Comparison of ENCODE assay signal across 14 cellular contexts in the genomic region with DNA sequence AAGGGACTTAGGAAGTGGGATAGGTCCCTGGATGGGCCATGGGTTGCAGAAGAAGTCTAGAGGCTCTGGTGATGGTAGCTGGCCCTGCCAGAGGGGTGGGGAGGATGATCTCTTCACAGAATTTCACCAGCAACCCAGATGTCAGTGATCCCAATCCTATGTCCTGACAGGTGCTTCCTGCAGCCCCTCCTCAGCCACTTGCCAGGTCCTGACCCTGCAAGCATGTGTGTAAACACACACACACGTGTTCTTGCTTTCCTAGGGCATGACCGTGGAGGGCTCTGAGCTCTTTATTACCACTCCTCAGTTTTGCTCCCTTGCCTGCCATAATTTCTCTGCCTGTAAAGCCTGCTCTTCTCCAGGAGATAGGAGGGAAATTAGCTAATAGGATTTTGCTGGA.
"Had no signal": no experiment of that assay in that cellular context is flagged by ENCODE, and none has a peak within 500 bp of the region (broad histone marks: within the 10 kb centered on the region; RNA-seq: fewer than 3 reads in every experiment).

No MANE protein-coding gene starts in this region.

- H3K27me3 ChIP-seq: right lobe of liver had no signal

- H3K27ac Mint-ChIP-seq: type B pancreatic cell had no signal

- ATAC-seq: activated CD8-positive, alpha-beta memory T cell treated with anti-CD3 and anti-CD28 coated beads, Interleukin-2, amount 10 ng/mL, durations not matched to agents 7 days and 5 days; activated T-cell treated with anti-CD3 and anti-CD28 coated beads, Interleukin-2, amount 50 U/mL, for 4 hours; right lobe of liver had no signal

- H3K4me3 ChIP-seq: right lobe of liver had no signal

- H3K4me3 Mint-ChIP-seq: activated CD8-positive, alpha-beta memory T cell treated with anti-CD3 and anti-CD28 coated beads, Interleukin-2, amount 10 ng/mL, durations not matched to agents 7 days and 5 days; activated T-cell treated with anti-CD3 and anti-CD28 coated beads, Interleukin-2, amount 50 U/mL, for 4 hours; type B pancreatic cell had no signal

- DNase-seq: activated CD4-positive, alpha-beta T cell treated with anti-CD3 and anti-CD28 coated beads for 4 hours; activated CD8-positive, alpha-beta memory T cell treated with anti-CD3 and anti-CD28 coated beads, Interleukin-2, amount 10 ng/mL, durations not matched to agents 7 days and 5 days; activated gamma-delta T cell treated with Interleukin-2 at 50 U/mL for 16 hours; activated T-cell treated with anti-CD3 and anti-CD28 coated beads, Interleukin-2, amount 50 U/mL, for 4 hours; aorta; effector CD4-positive, alpha-beta T cell; islet precursor cell; right lobe of liver; SHP77 treated with DMSO at 0.1 percent for 48 hours; stimulated activated naive CD4-positive, alpha-beta T cell treated with Interleukin-2 at 50 U/mL for 16 hours; T1000; WERI-Rb-1 had no signal

- H3K9me3 Mint-ChIP-seq: activated T-cell treated with anti-CD3 and anti-CD28 coated beads, Interleukin-2, amount 50 U/mL, for 4 hours; type B pancreatic cell had no signal

- H3K4me1 ChIP-seq: parathyroid adenoma had no signal

- H3K27me3 Mint-ChIP-seq: activated CD8-positive, alpha-beta memory T cell treated with anti-CD3 and anti-CD28 coated beads, Interleukin-2, amount 10 ng/mL, durations not matched to agents 7 days and 5 days; type B pancreatic cell had no signal

- H3K9me3 ChIP-seq: right lobe of liver had no signal

- H3K27ac ChIP-seq: right lobe of liver, WERI-Rb-1 had no signal
